ENCODE assay signal across 1 cellular context in genomic region chr1:185567006-185567405, GRCh38.
TF ChIP-seq lines count a peak whose summit lies in the region.

No MANE protein-coding gene starts in this region.

TF ChIP-seq in HCT116, 20 proteins besides CTCF, POLR2A, EP300 and RAD21 (continued from another document):
- TF ChIP-seq MAX (IDR thresholded peaks at IDR 0.05) (no peak), FOSL1 (IDR thresholded peaks at IDR 0.05; ENCODE audit: low read depth) (no peak), YY1 (IDR thresholded peaks at IDR 0.05; ENCODE audit: extremely low read depth, insufficient replicate concordance, low read depth, low read length) (no peak), EGR1 (IDR thresholded peaks at IDR 0.05; ENCODE audit: low read depth) (no peak)
